8 cellular contexts compared by ENCODE assay signal in the genomic region with DNA sequence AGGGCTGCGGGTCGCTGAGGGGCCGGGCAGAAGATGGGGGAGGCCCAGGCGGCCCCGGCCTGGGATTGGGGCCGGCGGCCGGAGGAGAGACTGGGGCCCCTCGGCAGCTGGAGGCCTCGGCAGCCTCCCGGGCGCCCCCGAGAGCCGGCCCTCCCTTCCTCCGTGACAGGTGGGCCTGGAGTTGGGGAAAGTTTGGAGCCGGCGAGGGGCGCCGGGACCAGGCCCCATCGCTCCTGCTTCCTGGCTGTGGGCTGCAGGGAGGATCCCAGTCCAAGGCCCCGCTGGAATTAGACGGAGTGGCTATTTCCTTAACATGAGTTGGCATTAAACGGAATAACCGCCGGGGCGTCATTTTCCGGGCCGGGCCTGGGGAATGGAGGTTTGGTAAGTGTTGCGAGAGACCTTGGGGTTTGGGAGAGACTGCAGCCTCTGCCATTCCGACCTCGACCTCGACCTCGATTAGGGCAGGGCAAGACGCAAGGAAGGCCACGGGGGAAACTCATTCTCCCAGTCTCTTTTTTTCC. TPM values are rescaled to one million over a fixed set of nuclear protein-coding genes. Genes with fewer than 3 reads are reported as not detected.
A peak's percentile ranks its signal among the peaks of the same experiment; 100 is the strongest.
DNase-seq lines count a peak whose midpoint lies in the region; ATAC-seq and TF ChIP-seq lines count a peak whose summit lies in the region.
"Not testable (repeated sequence)": the region's sequence is repeated elsewhere in the genome, so short reads cannot be mapped to it uniquely, and the experiment has no call there.

No MANE protein-coding gene starts in this region.

- not testable (repeated sequence) for TF ChIP-seq EP300 in ovary (IDR thresholded peaks at IDR 0.05)

- not testable (repeated sequence) for TF ChIP-seq POLR2A in ovary (IDR thresholded peaks at IDR 0.05)

- peaks cover 24% of the 10 kb centered on the region for H3K36me3 Mint-ChIP-seq in activated CD4-positive, alpha-beta memory T cell treated with anti-CD3 and anti-CD28 coated beads for 36 hours
- H3K36me3 Mint-ChIP-seq in central memory CD8-positive, alpha-beta T cell (ENCODE audit: insufficient read depth), result peaks cover 36% of the 10 kb centered on the region

- H3K4me3 ChIP-seq in iPS-11a (ENCODE audit: low read depth, low read length) (peak overlapping the region; percentile 67), ovary (peak overlapping the region; percentile 77)

- peaks cover 29% of the 10 kb centered on the region for H3K4me1 Mint-ChIP-seq in activated CD4-positive, alpha-beta memory T cell treated with anti-CD3 and anti-CD28 coated beads for 36 hours (ENCODE audit: low read depth)
- peaks cover 34% of the 10 kb centered on the region for H3K4me1 Mint-ChIP-seq in central memory CD8-positive, alpha-beta T cell

- WGBS in ovary, 3 donors, result 0 to 1% (median 0%) methylated on average over 21 to 33 of the region's 35 CpGs

- DNase-seq in DMS53 treated with DMSO at 0.1 percent for 48 hours (lab: John Stamatoyannopoulos, UW; ENCODE audit: unreplicated experiment) (peak; percentile 16), NCI-H82 (lab: John Stamatoyannopoulos, UW) (peak; percentile 19), ovary (peak; percentile 17 to 57 (median 46)), substantia nigra (lab: John Stamatoyannopoulos, UW) (peak in 24 of 49 donors; percentile 2 to 48 (median 16))
- DNase-seq in activated CD4-positive, alpha-beta memory T cell treated with anti-CD3 and anti-CD28 coated beads for 36 hours, result peak; percentile 56
- peak in 1 of 2 donors; percentile 18 for DNase-seq in central memory CD8-positive, alpha-beta T cell (ENCODE audit: low spot score in 2 of 2)

- H3K36me3 ChIP-seq in ovary, result not testable (repeated sequence)

- not testable (repeated sequence) for H3K9me3 Mint-ChIP-seq in activated CD4-positive, alpha-beta memory T cell treated with anti-CD3 and anti-CD28 coated beads for 36 hours; central memory CD8-positive, alpha-beta T cell

- H3K27ac ChIP-seq in ovary (peak overlapping the region; percentile 96 to 100), substantia nigra (ENCODE audit: low read depth, low read length, poor library complexity, severe bottlenecking) (peak overlapping the region; percentile 79)

- not testable (repeated sequence) for H3K27me3 Mint-ChIP-seq in activated CD4-positive, alpha-beta memory T cell treated with anti-CD3 and anti-CD28 coated beads for 36 hours; central memory CD8-positive, alpha-beta T cell

- not testable (repeated sequence) for TF ChIP-seq CTCF in ovary (IDR thresholded peaks at IDR 0.05)

- CTCF ChIA-PET in activated CD4-positive, alpha-beta memory T cell treated with anti-CD3 and anti-CD28 coated beads for 36 hours (lab: Charles Lee), result not testable (repeated sequence)

- H3K4me1 ChIP-seq in ovary (ENCODE audit: insufficient read depth), result not testable (repeated sequence)

- peak overlapping the region; percentile 92 for H3K4me3 Mint-ChIP-seq in activated CD4-positive, alpha-beta memory T cell treated with anti-CD3 and anti-CD28 coated beads for 36 hours
- peak overlapping the region; percentile 82 for H3K4me3 Mint-ChIP-seq in central memory CD8-positive, alpha-beta T cell

- ATAC-seq in HG02623 (IDR thresholded peaks at IDR 0.05; ENCODE audit: unreplicated experiment), result peak; percentile 1
- peak; percentile 10 for ATAC-seq in central memory CD8-positive, alpha-beta T cell (replicated peaks; ENCODE audit: extremely low read depth, poor library complexity, severe bottlenecking)

- H3K9me3 ChIP-seq in ovary, result not testable (repeated sequence)

- peak overlapping the region; percentile 97 for H3K27ac Mint-ChIP-seq in activated CD4-positive, alpha-beta memory T cell treated with anti-CD3 and anti-CD28 coated beads for 36 hours
- H3K27ac Mint-ChIP-seq in central memory CD8-positive, alpha-beta T cell (ENCODE audit: low read depth), result peak overlapping the region; percentile 89

- POLR2A ChIA-PET in activated CD4-positive, alpha-beta memory T cell treated with anti-CD3 and anti-CD28 coated beads for 36 hours (lab: Charles Lee), result not testable (repeated sequence)

- not testable (repeated sequence) for H3K27me3 ChIP-seq in ovary

- intact Hi-C loops in activated CD4-positive, alpha-beta memory T cell treated with anti-CD3 and anti-CD28 coated beads for 36 hours (cut with micrococcal nuclease), result loop anchor here (2.0 kb wide), 1 partner anchor 55 kb away; the partner anchor contains the start of gene METTL2B
- intact Hi-C loops in ovary (cut with DNase I), result not testable (repeated sequence)

RNA-seq across cellular contexts. Expression of gene METTL2B, which starts 55.5 kb away (rescaled TPM):
- total RNA-seq in activated CD4-positive, alpha-beta memory T cell treated with anti-CD3 and anti-CD28 coated beads for 36 hours, result 10 to 100 TPM; 42.2 to 42.8 TPM
- total RNA-seq in ovary, result 10 to 100 TPM; 11.3 to 31.3 (median 20.3) TPM
- 10 to 100 TPM in 1 of 2 donors, 1 to 10 TPM in 1; 9.5 to 23.4 TPM for polyA plus RNA-seq in ovary
